ENCODE assay signal across 1 cellular context in the genomic region with DNA sequence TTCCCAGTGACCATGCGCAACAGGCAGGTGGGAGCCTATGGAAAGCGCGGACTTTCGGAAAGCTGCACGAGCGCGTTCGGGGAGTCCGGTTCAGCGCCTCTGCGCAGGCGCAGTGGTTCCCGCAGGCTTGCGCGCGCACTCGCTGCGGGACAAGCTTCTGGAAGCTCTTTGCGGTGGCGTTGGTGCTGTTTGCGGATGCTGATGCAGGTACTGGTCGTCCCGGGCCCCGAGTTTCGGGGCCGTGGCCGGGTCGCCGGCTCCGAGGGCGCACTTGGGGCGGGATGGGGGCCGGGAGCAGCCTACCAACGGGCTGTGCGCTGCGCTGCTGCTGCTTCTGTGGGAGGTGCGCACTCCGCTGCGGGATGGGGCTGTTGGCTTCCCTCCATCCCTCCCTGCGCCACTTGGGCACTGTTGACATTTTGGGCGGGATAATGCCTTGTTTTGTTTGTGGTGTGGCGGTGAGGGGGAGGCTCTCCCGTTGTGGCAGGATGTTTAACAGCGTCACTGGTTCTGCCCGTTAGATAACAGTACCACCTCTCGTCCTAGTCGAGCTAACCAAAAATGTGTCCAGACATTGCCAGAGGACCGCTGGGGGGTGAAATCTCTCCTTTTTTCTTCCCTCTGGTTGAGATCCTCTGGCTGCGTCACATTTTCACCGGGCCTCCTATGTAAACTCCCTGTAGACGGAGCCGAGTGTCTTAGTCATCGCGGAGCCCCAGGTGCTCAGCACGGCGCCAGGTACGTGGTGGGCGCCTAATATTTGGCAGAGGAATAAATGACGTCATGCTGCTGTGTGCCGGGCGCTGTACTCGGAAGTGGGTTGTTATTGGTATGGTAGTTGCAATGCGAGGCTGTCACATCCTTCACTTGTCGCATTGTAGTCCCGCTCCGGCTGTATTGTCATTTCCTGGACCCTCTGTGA.
TF ChIP-seq lines count a peak whose summit lies in the region.

ZNF483 (plus strand) TSS at position 124 of the 922 bp plus-strand sequence. CDS start 2,217 bp downstream, outside the sequence.

TF ChIP-seq in HepG2, 621 proteins besides CTCF, POLR2A, EP300 and RAD21 (continued from another document and continues in another):
- no peak for TF ChIP-seq ARID3A (IDR thresholded peaks at IDR 0.05; ENCODE audit: low read depth, low read length)
- TF ChIP-seq KLF13 (CRISPR knock-in tag; IDR thresholded peaks at IDR 0.05): no peak
- TF ChIP-seq PCBP2 (optimal IDR thresholded peaks at IDR 0.05; ENCODE audit: low read depth, low read length, poor library complexity, severe bottlenecking): no peak
- 0 out of 2 replicates have a peak, but pooled peaks have one; percentile 30 for TF ChIP-seq ATF7-NPFF (CRISPR knock-in tag; IDR thresholded peaks at IDR 0.05; ENCODE audit: low read depth)
- TF ChIP-seq SP1 (IDR thresholded peaks at IDR 0.05): no peak
- TF ChIP-seq SP1 (CRISPR knock-in tag; IDR thresholded peaks at IDR 0.05): no peak
- TF ChIP-seq NR2F2 (IDR thresholded peaks at IDR 0.05; ENCODE audit: borderline replicate concordance, low read depth): no peak
- TF ChIP-seq KAT7 (CRISPR knock-in tag; IDR thresholded peaks at IDR 0.05; ENCODE audit: borderline replicate concordance): peak; percentile 81; the same call in 1 of the 2 replicates
- TF ChIP-seq SMYD3 (CRISPR knock-in tag; IDR thresholded peaks at IDR 0.05): no peak
- TF ChIP-seq NAIF1 (CRISPR knock-in tag; IDR thresholded peaks at IDR 0.05; ENCODE audit: borderline replicate concordance): peak; percentile 75; the same call in 1 of the 2 replicates
- peak; percentile 61 for TF ChIP-seq SALL1 (CRISPR knock-in tag; IDR thresholded peaks at IDR 0.05)
- TF ChIP-seq, protein P1, sequence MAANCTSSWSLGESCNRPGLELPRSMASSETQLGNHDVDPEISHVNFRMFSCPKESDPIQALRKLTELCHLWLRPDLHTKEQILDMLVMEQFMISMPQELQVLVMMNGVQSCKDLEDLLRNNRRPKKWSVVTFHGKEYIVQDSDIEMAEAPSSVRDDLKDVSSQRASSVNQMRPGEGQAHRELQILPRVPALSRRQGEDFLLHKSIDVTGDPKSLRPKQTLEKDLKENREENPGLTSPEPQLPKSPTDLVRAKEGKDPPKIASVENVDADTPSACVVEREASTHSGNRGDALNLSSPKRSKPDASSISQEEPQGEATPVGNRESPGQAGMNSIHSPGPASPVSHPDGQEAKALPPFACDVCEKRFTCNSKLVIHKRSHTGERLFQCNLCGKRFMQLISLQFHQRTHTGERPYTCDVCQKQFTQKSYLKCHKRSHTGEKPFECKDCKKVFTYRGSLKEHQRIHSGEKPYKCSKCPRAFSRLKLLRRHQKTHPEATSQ (CRISPR knock-in tag; IDR thresholded peaks at IDR 0.05; ENCODE audit: borderline replicate concordance): peak; percentile 77; the same call in 1 of the 2 replicates
- no peak for TF ChIP-seq HNF1B (CRISPR knock-in tag; IDR thresholded peaks at IDR 0.05)
- 0 out of 2 replicates have a peak, but pooled peaks have one; percentile 36 for TF ChIP-seq TARDBP (CRISPR knock-in tag; IDR thresholded peaks at IDR 0.05)
- no peak for TF ChIP-seq MBNL3 (CRISPR knock-in tag; conservative IDR thresholded peaks at IDR 0.05)
- no peak for TF ChIP-seq KDM2A (CRISPR knock-in tag; IDR thresholded peaks at IDR 0.05; ENCODE audit: borderline replicate concordance, low read depth)
- TF ChIP-seq RXRB (CRISPR knock-in tag; IDR thresholded peaks at IDR 0.05; ENCODE audit: borderline replicate concordance): peak; percentile 31; the same call in 1 of the 2 replicates
- TF ChIP-seq ZNF550 (CRISPR knock-in tag; IDR thresholded peaks at IDR 0.05; ENCODE audit: borderline replicate concordance): 0 out of 2 replicates have a peak, but pooled peaks have one; percentile 39
- TF ChIP-seq MATR3 (CRISPR knock-in tag; IDR thresholded peaks at IDR 0.05): no peak
- peak; percentile 60; the same call in 1 of the 2 replicates for TF ChIP-seq ZNF547 (CRISPR knock-in tag; IDR thresholded peaks at IDR 0.05)
- TF ChIP-seq NCOA2 (CRISPR knock-in tag; IDR thresholded peaks at IDR 0.05): no peak
- TF ChIP-seq BRD4 (CRISPR knock-in tag; IDR thresholded peaks at IDR 0.05): 0 out of 2 replicates have a peak, but pooled peaks have one; percentile 50
- no peak for TF ChIP-seq CEBPG (CRISPR knock-in tag; IDR thresholded peaks at IDR 0.05)
- no peak for TF ChIP-seq ZNF235 (CRISPR knock-in tag; IDR thresholded peaks at IDR 0.05; ENCODE audit: borderline replicate concordance)
- TF ChIP-seq ZNF792 (CRISPR knock-in tag; IDR thresholded peaks at IDR 0.05): peak; percentile 65; the same call in 1 of the 2 replicates
- TF ChIP-seq HNRNPK (IDR thresholded peaks at IDR 0.05; ENCODE audit: low read depth, low read length, poor library complexity, severe bottlenecking): no peak
- no peak for TF ChIP-seq ZFP41 (CRISPR knock-in tag; IDR thresholded peaks at IDR 0.05; ENCODE audit: borderline replicate concordance)
- no peak for TF ChIP-seq NFE2L1 (CRISPR knock-in tag; IDR thresholded peaks at IDR 0.05; ENCODE audit: borderline replicate concordance)
- TF ChIP-seq ZBTB8A (CRISPR knock-in tag; IDR thresholded peaks at IDR 0.05; ENCODE audit: borderline replicate concordance, low read depth): no peak
- no peak for TF ChIP-seq RFX5 (IDR thresholded peaks at IDR 0.05; ENCODE audit: low read depth, low read length)
- TF ChIP-seq ZNF562 (CRISPR knock-in tag; IDR thresholded peaks at IDR 0.05; ENCODE audit: borderline replicate concordance): no peak
- TF ChIP-seq ZHX2 (IDR thresholded peaks at IDR 0.05; ENCODE audit: low read depth): no peak
- TF ChIP-seq ZHX2 (CRISPR knock-in tag; IDR thresholded peaks at IDR 0.05; ENCODE audit: borderline replicate concordance): no peak
- no peak for TF ChIP-seq MLXIP (CRISPR knock-in tag; IDR thresholded peaks at IDR 0.05; ENCODE audit: borderline replicate concordance)
- no peak for TF ChIP-seq NFATC3 (CRISPR knock-in tag; IDR thresholded peaks at IDR 0.05)
- no peak for TF ChIP-seq ETS1 (CRISPR knock-in tag; IDR thresholded peaks at IDR 0.05)
- TF ChIP-seq HOMEZ (CRISPR knock-in tag; IDR thresholded peaks at IDR 0.05; ENCODE audit: low read depth): 0 out of 2 replicates have a peak, but pooled peaks have one; percentile 35
- no peak for TF ChIP-seq STAT5B (CRISPR knock-in tag; IDR thresholded peaks at IDR 0.05)
